ENCODE assay signal across 8 cellular contexts in genomic region chr5:36073595-36074216, GRCh38. TPM values are rescaled to one million over a fixed set of nuclear protein-coding genes. Genes with fewer than 3 reads are reported as not detected.
DNase-seq lines count a peak whose midpoint lies in the region; ATAC-seq and TF ChIP-seq lines count a peak whose summit lies in the region.

No MANE protein-coding gene starts in this region.

- no peak overlapping the region for H3K4me2 ChIP-seq in neuronal stem cell (ENCODE audit: insufficient read depth, low read length, poor library complexity, severe bottlenecking)

- no peak overlapping the region for H2AFZ ChIP-seq in neuronal stem cell (ENCODE audit: low read length)

- no peak for TF ChIP-seq EP300 in stomach (IDR thresholded peaks at IDR 0.05)

- H3K27ac ChIP-seq in stomach (no peak overlapping the region), neuronal stem cell (replicated peaks; ENCODE audit: low read length) (no peak overlapping the region)

- H2BK120ac ChIP-seq in neuronal stem cell (ENCODE audit: low read depth, low read length) = no peak overlapping the region

- in situ Hi-C loops in SK-MEL-5 (cut with HindIII; ENCODE audit: low pct_unique_long_range_greater_than_20kb, low sequenced_read_pairs) = no loop called here

- no peak overlapping the region for H3K4ac ChIP-seq in neuronal stem cell (ENCODE audit: low read length)

- DNase-seq in HT-29 (ENCODE audit: low spot score) (peak; percentile 28), SK-MEL-5 (ENCODE audit: low read depth, low spot score) (peak; percentile 58), naive B cell (no peak), stomach (no peak), neuronal stem cell (ENCODE audit: low spot score) (no peak)
- DNase-seq in activated T-helper 1 cell treated with anti-CD3 and anti-CD28 coated beads, Interleukin-12 subunit alpha, Interleukin-12 subunit beta, Interleukin-2, Interleukin-4 antibody, amounts not matched to agents 30 ng/mL and 10 ng/mL and 1 ng/mL, durations not matched to agents 14 hours and 24 hours and 36 hours (ENCODE audit: low spot score) = no peak

- H4K91ac ChIP-seq in neuronal stem cell (ENCODE audit: low read depth, low read length, poor library complexity) = no peak overlapping the region

- H2BK5ac ChIP-seq in neuronal stem cell (ENCODE audit: low read length) = no peak overlapping the region

- no peaks in the 10 kb centered on the region for H3K36me3 ChIP-seq in stomach
- H3K36me3 ChIP-seq in neuronal stem cell (replicated peaks in 1 of 2; ENCODE audit: control insufficient read depth in 2 of 2, insufficient read depth in 2 of 2, low read length in 2 of 2) = no peaks in the 10 kb centered on the region

- H3K9ac ChIP-seq in neuronal stem cell (ENCODE audit: low read depth, low read length, poor library complexity) = no peak overlapping the region

- H2BK12ac ChIP-seq in neuronal stem cell (ENCODE audit: low read length) = no peak overlapping the region

- no peak overlapping the region for H3K4me3 Mint-ChIP-seq in naive B cell
- no peak overlapping the region for H3K4me3 Mint-ChIP-seq in activated T-helper 1 cell treated with anti-CD3 and anti-CD28 coated beads, Interleukin-12 subunit alpha, Interleukin-12 subunit beta, Interleukin-2, Interleukin-4 antibody, amounts not matched to agents 30 ng/mL and 10 ng/mL and 1 ng/mL, durations not matched to agents 14 hours and 24 hours and 36 hours

- H3K9me3 ChIP-seq in stomach (no peaks in the 10 kb centered on the region), neuronal stem cell (replicated peaks in 1 of 2; ENCODE audit: control insufficient read depth in 2 of 2, insufficient read depth in 1 of 2, low read depth in 1 of 2, low read length in 2 of 2) (no peaks in the 10 kb centered on the region)

- H3K14ac ChIP-seq in neuronal stem cell (ENCODE audit: low read length) = no peak overlapping the region

- H3K36me3 Mint-ChIP-seq in naive B cell = no peaks in the 10 kb centered on the region
- H3K36me3 Mint-ChIP-seq in activated T-helper 1 cell treated with anti-CD3 and anti-CD28 coated beads, Interleukin-12 subunit alpha, Interleukin-12 subunit beta, Interleukin-2, Interleukin-4 antibody, amounts not matched to agents 30 ng/mL and 10 ng/mL and 1 ng/mL, durations not matched to agents 14 hours and 24 hours and 36 hours (ENCODE audit: low read depth) = no peaks in the 10 kb centered on the region

- H3K27me3 ChIP-seq in stomach = peaks cover 0 to 5% (median 0%) of the 10 kb centered on the region in 3 donors
- H3K27me3 ChIP-seq in neuronal stem cell (ENCODE audit: control insufficient read depth in 3 of 3, insufficient read depth in 3 of 3, low read depth in 1 of 3, low read length in 3 of 3) = peaks cover 0 to 8% (median 0%) of the 10 kb centered on the region in 3 experiments

- H3K79me1 ChIP-seq in neuronal stem cell (ENCODE audit: low read depth, low read length) = no peaks in the 10 kb centered on the region

- intact Hi-C loops in activated T-helper 1 cell treated with anti-CD3 and anti-CD28 coated beads, Interleukin-12 subunit alpha, Interleukin-12 subunit beta, Interleukin-2, Interleukin-4 antibody, amounts not matched to agents 30 ng/mL and 10 ng/mL and 1 ng/mL, durations not matched to agents 14 hours and 24 hours and 36 hours (cut with micrococcal nuclease) = loop anchor here (2.0 to 10.0 kb wide), 2 partner anchors 175 to 321 kb away; no protein-coding TSS in a partner anchor
- intact Hi-C loops in stomach (cut with DNase I; ENCODE audit: low total_unique reads) = no loop called here

- 33 to 67% (median 56%) methylated on average over 3 of the region's 3 CpGs for WGBS in stomach, 5 donors
- WGBS in neuronal stem cell (ENCODE audit: extremely low coverage in 2 of 2, insufficient read length in 2 of 2, insufficient replicate concordance in 1 of 2), 2 donors = no CpG with 5 or more reads among the region's 3 CpGs

- peaks cover 8 to 19% (median 14%) of the 10 kb centered on the region in 3 donors for H3K4me1 Mint-ChIP-seq in naive B cell
- H3K4me1 Mint-ChIP-seq in activated T-helper 1 cell treated with anti-CD3 and anti-CD28 coated beads, Interleukin-12 subunit alpha, Interleukin-12 subunit beta, Interleukin-2, Interleukin-4 antibody, amounts not matched to agents 30 ng/mL and 10 ng/mL and 1 ng/mL, durations not matched to agents 14 hours and 24 hours and 36 hours (ENCODE audit: low read depth) = peaks cover 8% of the 10 kb centered on the region

- H3K4me3 ChIP-seq in stomach = no peak overlapping the region
- H3K4me3 ChIP-seq in neuronal stem cell (ENCODE audit: low read length in 2 of 2) = no peak overlapping the region

- H3K27ac Mint-ChIP-seq in naive B cell = peak overlapping the region in 2 of 6 donors; percentile 53 to 90
- no peak overlapping the region for H3K27ac Mint-ChIP-seq in activated T-helper 1 cell treated with anti-CD3 and anti-CD28 coated beads, Interleukin-12 subunit alpha, Interleukin-12 subunit beta, Interleukin-2, Interleukin-4 antibody, amounts not matched to agents 30 ng/mL and 10 ng/mL and 1 ng/mL, durations not matched to agents 14 hours and 24 hours and 36 hours

- TF ChIP-seq POLR2A in stomach (IDR thresholded peaks at IDR 0.05) = no peak

- no peaks in the 10 kb centered on the region for H3K9me3 Mint-ChIP-seq in naive B cell
- H3K9me3 Mint-ChIP-seq in activated T-helper 1 cell treated with anti-CD3 and anti-CD28 coated beads, Interleukin-12 subunit alpha, Interleukin-12 subunit beta, Interleukin-2, Interleukin-4 antibody, amounts not matched to agents 30 ng/mL and 10 ng/mL and 1 ng/mL, durations not matched to agents 14 hours and 24 hours and 36 hours = no peaks in the 10 kb centered on the region

- no peak overlapping the region for H3K23ac ChIP-seq in neuronal stem cell (ENCODE audit: low read depth, low read length, poor library complexity)

- peaks cover 0 to 8% (median 0%) of the 10 kb centered on the region in 4 donors for H3K4me1 ChIP-seq in stomach
- H3K4me1 ChIP-seq in neuronal stem cell (ENCODE audit: control insufficient read depth in 2 of 2, insufficient read depth in 1 of 2, low read depth in 1 of 2, low read length in 2 of 2) = peaks cover 0 to 2% of the 10 kb centered on the region in 2 donors

- H2BK15ac ChIP-seq in neuronal stem cell (ENCODE audit: low read length) = no peak overlapping the region

- TF ChIP-seq CTCF in stomach (IDR thresholded peaks at IDR 0.05) = no peak

- ATAC-seq in GM18499 (IDR thresholded peaks at IDR 0.05; ENCODE audit: insufficient read depth, unreplicated experiment) (peak; percentile 60), GM21619 (IDR thresholded peaks at IDR 0.05; ENCODE audit: unreplicated experiment) (peak; percentile 73), naive B cell (ENCODE audit: low read depth in 2 of 2) (peak; percentile 48 to 55)

- H3K27me3 Mint-ChIP-seq in naive B cell = peaks cover 0 to 8% (median 0%) of the 10 kb centered on the region in 3 donors
- H3K27me3 Mint-ChIP-seq in activated T-helper 1 cell treated with anti-CD3 and anti-CD28 coated beads, Interleukin-12 subunit alpha, Interleukin-12 subunit beta, Interleukin-2, Interleukin-4 antibody, amounts not matched to agents 30 ng/mL and 10 ng/mL and 1 ng/mL, durations not matched to agents 14 hours and 24 hours and 36 hours (ENCODE audit: insufficient read depth) = peaks cover 19% of the 10 kb centered on the region

- no peak overlapping the region for H3K18ac ChIP-seq in neuronal stem cell (ENCODE audit: low read length)

- H2AK5ac ChIP-seq in neuronal stem cell (ENCODE audit: low read depth, low read length) = no peak overlapping the region

- H4K8ac ChIP-seq in neuronal stem cell (ENCODE audit: low read depth, low read length) = no peak overlapping the region

RNA-seq across cellular contexts. Expression of gene UGT3A2, which starts 7.0 kb away (rescaled TPM):
- total RNA-seq in HT-29 (2014; rRNA removed; shearing (Covaris generic)) = not detected in 2 replicates
- 1.9 and 3.9 TPM in 2 replicates for total RNA-seq in SK-MEL-5 (2014; rRNA removed; shearing (Covaris generic))
- 1.8 and 2.8 TPM in 2 replicates for polyA plus RNA-seq in SK-MEL-5 (2015; cell fraction: cytosol; rRNA removed)
- 0.12 TPM in 1 of 2 replicates, not detected in the other for polyA plus RNA-seq in SK-MEL-5 (2015; cell fraction: nucleus; rRNA removed)
- under 1 TPM in 1 of 6 donors, not detected in 5; 0.12 TPM for polyA plus RNA-seq in naive B cell (ENCODE audit: low read depth in 6 of 6)
- not detected in 2 replicates for total RNA-seq in activated T-helper 1 cell treated with anti-CD3 and anti-CD28 coated beads, Interleukin-12 subunit alpha, Interleukin-12 subunit beta, Interleukin-2, Interleukin-4 antibody, amounts not matched to agents 30 ng/mL and 10 ng/mL and 1 ng/mL, durations not matched to agents 14 hours and 24 hours and 36 hours
- total RNA-seq in stomach = not detected
- 1 to 10 TPM in 1 of 3 donors, not detected in 2; 2.0 TPM for polyA plus RNA-seq in stomach
- polyA plus RNA-seq in neuronal stem cell (2013, experiment 1 of 2) = 4.3 TPM
- polyA plus RNA-seq in neuronal stem cell (2013, experiment 2 of 2) = 4.0 TPM

Comparison
In these comparisons a context has a peak if more than half of its experiments do, and no peak if none do; other contexts are left out.
1. DNase-seq: peak in HT-29 (single experiment) and SK-MEL-5 (single experiment); none in naive B cell (single experiment), activated T-helper 1 cell treated with anti-CD3 and anti-CD28 coated beads, Interleukin-12 subunit alpha, Interleukin-12 subunit beta, Interleukin-2, Interleukin-4 antibody, amounts not matched to agents 30 ng/mL and 10 ng/mL and 1 ng/mL, durations not matched to agents 14 hours and 24 hours and 36 hours (single experiment), stomach (single experiment) and neuronal stem cell (single experiment).
2. Peak in every context shown above with its lines, with median percentiles within 50 percentile points of each other: ATAC-seq.